In genomic region chr9:113368348-113368747, GRCh38 we compare ENCODE assay signal across 32 cellular contexts. TPM values are rescaled to one million over a fixed set of nuclear protein-coding genes. Genes with fewer than 3 reads are reported as not detected.
"Had no signal": no experiment of that assay in that cellular context is flagged by ENCODE, and none has a peak within 500 bp of the region (broad histone marks: within the 10 kb centered on the region; RNA-seq: fewer than 3 reads in every experiment).

No MANE protein-coding gene starts in this region.

- H3K27ac Mint-ChIP-seq: naive B cell; naive thymus-derived CD8-positive, alpha-beta T cell; natural killer cell treated with Interleukin-12 subunit alpha and Interleukin-12 subunit beta and Interleukin-15 and Interleukin-18, amount 100 ng/mL, for 72 hours; nephron progenitor cell; stimulated activated memory B cell treated with anti-CD40 and anti-IgM and Interleukin-4, amounts not matched to agents 10 μg/mL and 1 μg/mL and 100 μg/mL, for 72 hours; stimulated activated naive CD8-positive, alpha-beta T cell treated with anti-CD3 and anti-CD28 coated beads, Interleukin-15, amount 100 ng/mL, for 72 hours had no signal

- H3K36me3 Mint-ChIP-seq: naive B cell; natural killer cell treated with Interleukin-12 subunit alpha and Interleukin-12 subunit beta and Interleukin-15 and Interleukin-18, amount 100 ng/mL, for 72 hours had no signal

- DNase-seq: naive B cell; naive thymus-derived CD8-positive, alpha-beta T cell; nephron progenitor cell; nucleus accumbens; pancreas; posterior cingulate gyrus; psoas muscle; right cardiac atrium; spleen; stimulated activated CD4-positive, alpha-beta T cell treated with anti-CD3 and anti-CD28 coated beads, Interleukin-12 subunit alpha, Interleukin-12 subunit beta, amount 100 ng/mL, for 4 hours; stimulated activated CD4-positive, alpha-beta T cell treated with anti-CD3 and anti-CD28 coated beads, Interleukin-1b, Interleukin-23, amount 100 ng/mL, for 48 hours; stimulated activated CD4-positive, alpha-beta T cell treated with anti-CD3 and anti-CD28 coated beads, Interleukin-4, amount 100 ng/mL, for 1 hour; stimulated activated CD4-positive, alpha-beta T cell treated with anti-CD3 and anti-CD28 coated beads, Interleukin-4, amount 100 ng/mL, for 4 hours; stimulated activated CD8-positive, alpha-beta memory T cell treated with anti-CD3 and anti-CD28 coated beads, Interleukin-4, amount 100 ng/mL, for 48 hours; stimulated activated naive CD4-positive, alpha-beta T cell; stimulated activated naive CD8-positive, alpha-beta T cell treated with anti-CD3 and anti-CD28 coated beads, Interleukin-15, amount 100 ng/mL, for 72 hours; stimulated activated naive CD8-positive, alpha-beta T cell treated with anti-CD3 and anti-CD28 coated beads, Interleukin-15, Interleukin-2, amounts not matched to agents 100 U/mL and 50 U/mL, for 24 hours; thyroid gland; trophoblast cell; upper lobe of left lung had no signal

- H3K27me3 Mint-ChIP-seq: naive B cell; naive thymus-derived CD8-positive, alpha-beta T cell; natural killer cell treated with Interleukin-12 subunit alpha and Interleukin-12 subunit beta and Interleukin-15 and Interleukin-18, amount 100 ng/mL, for 72 hours; stimulated activated memory B cell treated with anti-CD40 and anti-IgM and Interleukin-4, amounts not matched to agents 10 μg/mL and 1 μg/mL and 100 μg/mL, for 72 hours; stimulated activated naive CD8-positive, alpha-beta T cell treated with anti-CD3 and anti-CD28 coated beads, Interleukin-15, amount 100 ng/mL, for 72 hours had no signal

- H3K27me3 ChIP-seq: neutrophil, pancreas, spleen, thyroid gland, tibial nerve, upper lobe of left lung, vagina had no signal

- H3K9me3 Mint-ChIP-seq: naive B cell; naive thymus-derived CD8-positive, alpha-beta T cell; natural killer cell treated with Interleukin-12 subunit alpha and Interleukin-12 subunit beta and Interleukin-15 and Interleukin-18, amount 100 ng/mL, for 72 hours; nephron progenitor cell; neural crest cell; stimulated activated memory B cell treated with anti-CD40 and anti-IgM and Interleukin-4, amounts not matched to agents 10 μg/mL and 1 μg/mL and 100 μg/mL, for 72 hours; stimulated activated naive CD8-positive, alpha-beta T cell treated with anti-CD3 and anti-CD28 coated beads, Interleukin-15, amount 100 ng/mL, for 72 hours had no signal

- H3K4me2 ChIP-seq: smooth muscle cell had no signal

- FAIRE-seq: pancreas, urothelium cell line had no signal

- H3K27ac ChIP-seq: neutrophil, pancreas, psoas muscle, skin epidermis, spleen, thoracic aorta, thyroid gland, tibial nerve, upper lobe of left lung, vagina had no signal

- ATAC-seq: naive thymus-derived CD8-positive, alpha-beta T cell; natural killer cell treated with Interleukin-12 subunit alpha and Interleukin-12 subunit beta and Interleukin-15 and Interleukin-18, amount 100 ng/mL, for 72 hours; psoas muscle; right cardiac atrium; sciatic nerve; stimulated activated memory B cell treated with anti-CD40 and anti-IgM and Interleukin-4, amounts not matched to agents 10 μg/mL and 1 μg/mL and 100 μg/mL, for 72 hours; stimulated activated naive CD8-positive, alpha-beta T cell treated with anti-CD3 and anti-CD28 coated beads, Interleukin-15, amount 100 ng/mL, for 72 hours; stimulated activated naive CD8-positive, alpha-beta T cell treated with anti-CD3 and anti-CD28 coated beads, Interleukin-15, Interleukin-2, amounts not matched to agents 100 U/mL and 50 U/mL, for 24 hours had no signal

- H3K4me1 Mint-ChIP-seq: neural crest cell; stimulated activated memory B cell treated with anti-CD40 and anti-IgM and Interleukin-4, amounts not matched to agents 10 μg/mL and 1 μg/mL and 100 μg/mL, for 72 hours; stimulated activated naive CD8-positive, alpha-beta T cell treated with anti-CD3 and anti-CD28 coated beads, Interleukin-15, amount 100 ng/mL, for 72 hours had no signal

- H3K4me1 ChIP-seq: psoas muscle, tibial nerve, vagina had no signal

- H3K4me3 Mint-ChIP-seq: naive B cell; naive thymus-derived CD8-positive, alpha-beta T cell; natural killer cell treated with Interleukin-12 subunit alpha and Interleukin-12 subunit beta and Interleukin-15 and Interleukin-18, amount 100 ng/mL, for 72 hours; nephron progenitor cell; neural crest cell; stimulated activated memory B cell treated with anti-CD40 and anti-IgM and Interleukin-4, amounts not matched to agents 10 μg/mL and 1 μg/mL and 100 μg/mL, for 72 hours; stimulated activated naive CD8-positive, alpha-beta T cell treated with anti-CD3 and anti-CD28 coated beads, Interleukin-15, amount 100 ng/mL, for 72 hours had no signal

- H3K4me3 ChIP-seq: pancreas, psoas muscle, skin epidermis, smooth muscle cell, spleen, thoracic aorta, thyroid gland, tibial nerve, upper lobe of left lung, vagina had no signal

- H3K9me3 ChIP-seq: neutrophil, pancreas, psoas muscle, spleen, thoracic aorta, thyroid gland, tibial nerve, upper lobe of left lung, vagina had no signal

RNA-seq across cellular contexts. Expression of gene BSPRY, which starts 19.0 kb away (rescaled TPM):
- total RNA-seq: neural crest cell, osteocyte, psoas muscle had no signal
